In genomic region chr15:64426845-64427465, GRCh38 we compare ENCODE assay signal across 8 cellular contexts. TPM values are rescaled to one million over a fixed set of nuclear protein-coding genes. Genes with fewer than 3 reads are reported as not detected.
DNase-seq lines count a peak whose midpoint lies in the region; ATAC-seq, FAIRE-seq and TF ChIP-seq lines count a peak whose summit lies in the region.

No MANE protein-coding gene starts in this region.

- TF ChIP-seq CTCF in MCF 10A (IDR thresholded peaks at IDR 0.05; ENCODE audit: unreplicated experiment) = peak; percentile 39
- peak in 1 of 2 donors; percentile 6 for TF ChIP-seq CTCF in mammary epithelial cell (conservative IDR thresholded peaks at IDR 0.05 in 1 of 2, IDR thresholded peaks at IDR 0.05 in 1 of 2; ENCODE audit: extremely low read depth in 1 of 2, insufficient read depth in 1 of 2, low read depth in 1 of 2, low read length in 2 of 2)
- peak; percentile 73 for TF ChIP-seq CTCF in OCI-LY7 (conservative IDR thresholded peaks at IDR 0.05; ENCODE audit: low read length)
- TF ChIP-seq CTCF in epithelial cell of esophagus (IDR thresholded peaks at IDR 0.05; ENCODE audit: insufficient read depth, low read depth, low read length, missing control alignments) = no peak

- H4K20me1 ChIP-seq in mammary epithelial cell (ENCODE audit: insufficient read depth, low read length) (no peaks in the 10 kb centered on the region), OCI-LY7 (ENCODE audit: insufficient read depth, low read length) (no peaks in the 10 kb centered on the region)

- H3K9me3 ChIP-seq in mammary epithelial cell (replicated peaks; ENCODE audit: insufficient read depth, low read length) (no peaks in the 10 kb centered on the region), OCI-LY7 (ENCODE audit: low read length) (no peaks in the 10 kb centered on the region), small intestine (ENCODE audit: control insufficient read depth, low read depth) (no peaks in the 10 kb centered on the region)

- H2AFZ ChIP-seq in mammary epithelial cell (ENCODE audit: low read depth, low read length) (no peak overlapping the region), OCI-LY7 (ENCODE audit: low read length) (no peak overlapping the region)

- H3K27me3 ChIP-seq in mammary epithelial cell (ENCODE audit: insufficient read depth, low read length) = no peaks in the 10 kb centered on the region
- H3K27me3 ChIP-seq in small intestine (ENCODE audit: control insufficient read depth in 2 of 2, insufficient read depth in 2 of 2, low read length in 2 of 2) = no peaks in the 10 kb centered on the region

- no peak for FAIRE-seq in small intestine (lab: Jason Lieb, UNC)

- whole genome bisulfite sequencing in mammary epithelial cell (ENCODE audit: low coverage, missing lambda C conversion rate) = 86% methylated on average over 7 of the region's 7 CpGs
- WGBS in small intestine, 3 donors = 79 to 90% (median 89%) methylated on average over 7 of the region's 7 CpGs

- H3K27ac ChIP-seq in mammary epithelial cell (ENCODE audit: insufficient read depth, low read depth, low read length) = no peak overlapping the region
- no peak overlapping the region for H3K27ac ChIP-seq in OCI-LY7 (ENCODE audit: low read depth, low read length, poor library complexity, severe bottlenecking)
- no peak overlapping the region for H3K27ac ChIP-seq in small intestine (ENCODE audit: low read depth in 1 of 2, low read length in 1 of 2)

- H3K4me3 Mint-ChIP-seq in MCF 10A (ENCODE audit: unreplicated experiment) = no peak overlapping the region

- H3K9me2 ChIP-seq in OCI-LY7 (ENCODE audit: insufficient read depth, low read length) = no peaks in the 10 kb centered on the region

- H3K4me1 ChIP-seq in mammary epithelial cell (ENCODE audit: insufficient read depth, low read length) = peaks cover 13% of the 10 kb centered on the region
- H3K4me1 ChIP-seq in OCI-LY7 (ENCODE audit: insufficient read depth, low read length, poor library complexity, severe bottlenecking) = no peaks in the 10 kb centered on the region
- no peaks in the 10 kb centered on the region for H3K4me1 ChIP-seq in small intestine (ENCODE audit: control insufficient read depth in 2 of 2, insufficient read depth in 1 of 2, low read depth in 1 of 2, low read length in 1 of 2)

- CTCF ChIA-PET in MCF 10A (lab: Yijun Ruan, JAX) = interaction anchor here (0.5 to 3.7 kb wide), 19 partner anchors 13 to 691 kb away, joined by 3 to 33 read pairs (median 4); no protein-coding TSS in a partner anchor
- CTCF ChIA-PET in mammary epithelial cell (lab: Charles Lee; ENCODE audit: low non-redundant PET) = no interaction called here
- CTCF ChIA-PET in OCI-LY7 (lab: Charles Lee; ENCODE audit: unreplicated experiment) = no interaction called here

- H3K27me3 Mint-ChIP-seq in MCF 10A (ENCODE audit: insufficient read depth, unreplicated experiment) = no peaks in the 10 kb centered on the region

- H3K79me2 ChIP-seq in mammary epithelial cell (ENCODE audit: insufficient read depth, low read length) (no peaks in the 10 kb centered on the region), OCI-LY7 (ENCODE audit: insufficient read depth, low read depth, low read length) (no peaks in the 10 kb centered on the region)

- H3K9me3 Mint-ChIP-seq in MCF 10A (ENCODE audit: unreplicated experiment) = no peaks in the 10 kb centered on the region

- H3K27ac Mint-ChIP-seq in MCF 10A (ENCODE audit: low read depth, unreplicated experiment) = no peak overlapping the region

- peak; percentile 35 for DNase-seq in MCF 10A (ENCODE audit: unreplicated experiment)
- DNase-seq in mammary epithelial cell = no peak
- peak; percentile 32 for DNase-seq in OCI-LY7 (ENCODE audit: low spot score)
- DNase-seq in epithelial cell of esophagus (ENCODE audit: low read depth) = peak; percentile 21
- peak; percentile 13 for DNase-seq in small intestine
- DNase-seq in NCI-H128 (lab: John Stamatoyannopoulos, UW; ENCODE audit: unreplicated experiment) = no peak
- DNase-seq in activated CD8-positive, alpha-beta memory T cell treated with anti-CD3 and anti-CD28 coated beads, Interleukin-2, amount 50 U/mL, for 4 hours = no peak

- intact Hi-C loops in MCF 10A (cut with micrococcal nuclease) = loop anchor here (1.0 kb wide), 3 partner anchors 226 to 301 kb away; no protein-coding TSS in a partner anchor
- intact Hi-C loops in mammary epithelial cell (cut with micrococcal nuclease) = loop anchor here (1.0 to 2.0 kb wide), 3 partner anchors 226 to 301 kb away; no protein-coding TSS in a partner anchor
- intact Hi-C loops in OCI-LY7 (cut with micrococcal nuclease; ENCODE audit: unreplicated experiment) = loop anchor here (2.0 to 5.0 kb wide), 3 partner anchors 225 to 302 kb away; no protein-coding TSS in a partner anchor

- dilution Hi-C loops in mammary epithelial cell (cut with HindIII; ENCODE audit: low sequenced_read_pairs) = no loop called here

- H3K9ac ChIP-seq in mammary epithelial cell (ENCODE audit: insufficient read depth, low read length) = no peak overlapping the region

- H3K36me3 ChIP-seq in mammary epithelial cell (ENCODE audit: insufficient read depth, low read length) (peaks cover 13% of the 10 kb centered on the region), OCI-LY7 (ENCODE audit: insufficient read depth, low read length) (peaks cover 50% of the 10 kb centered on the region; the same call in 1 of the 2 replicates), small intestine (ENCODE audit: control insufficient read depth in 2 of 2, insufficient read depth in 2 of 2, low read length in 2 of 2) (peaks cover 6 to 15% of the 10 kb centered on the region in 2 donors)

- in situ Hi-C loops in mammary epithelial cell (cut with MboI; ENCODE audit: low sequenced_read_pairs in 2 of 2) = no loop called here

- H3K4me2 ChIP-seq in mammary epithelial cell (ENCODE audit: insufficient read depth, low read depth, low read length) (no peak overlapping the region), OCI-LY7 (ENCODE audit: low read length) (no peak overlapping the region)

- peaks cover 62% of the 10 kb centered on the region for H3K36me3 Mint-ChIP-seq in MCF 10A (ENCODE audit: insufficient read depth, unreplicated experiment)

- peaks cover 7% of the 10 kb centered on the region for H3K4me1 Mint-ChIP-seq in MCF 10A (ENCODE audit: insufficient read depth, unreplicated experiment)

- no TSS peak for BruUV-seq in MCF 10A (replicated peaks; lab: Mats Ljungman, UMichigan)
- no TSS peak for BruUV-seq in mammary epithelial cell (replicated peaks; lab: Mats Ljungman, UMichigan)
- no TSS peak for BruUV-seq in OCI-LY7 (replicated peaks; lab: Mats Ljungman, UMichigan)

- no peak for ATAC-seq in GM21528 (IDR thresholded peaks at IDR 0.05; ENCODE audit: low FRiP score, unreplicated experiment)

- H3K4me3 ChIP-seq in mammary epithelial cell (replicated peaks in 1 of 3; ENCODE audit: insufficient read depth in 1 of 3, low read depth in 2 of 3, low read length in 3 of 3) = no peak overlapping the region
- no peak overlapping the region for H3K4me3 ChIP-seq in OCI-LY7 (ENCODE audit: low read depth, low read length, poor library complexity, severe bottlenecking)
- no peak overlapping the region for H3K4me3 ChIP-seq in epithelial cell of esophagus (ENCODE audit: low read length)
- no peak overlapping the region for H3K4me3 ChIP-seq in small intestine (ENCODE audit: low read depth in 1 of 2, low read length in 2 of 2)

- POLR2A ChIA-PET in MCF 10A (lab: Yijun Ruan, JAX) (interaction anchor here (0.7 to 1.5 kb wide), 2 partner anchors 165 to 227 kb away, joined by 3 to 6 read pairs; no protein-coding TSS in a partner anchor), OCI-LY7 (lab: Charles Lee) (no interaction called here)

RNA-seq across cellular contexts. Expression of gene ZNF609, which starts 33.4 kb away (rescaled TPM):
- 45.0 and 49.0 TPM in 2 replicates for total RNA-seq in MCF 10A (2022)
- total RNA-seq in mammary epithelial cell = 10 to 100 TPM; 24.3 to 38.1 TPM
- polyA plus RNA-seq in mammary epithelial cell = 13.3 TPM
- 132 TPM for polyA minus RNA-seq in mammary epithelial cell
- total RNA-seq in OCI-LY7 (2014; rRNA removed; shearing (Covaris generic)) = 17.2 and 18.5 TPM in 2 replicates
- total RNA-seq in OCI-LY7 (2022) = 35.1 and 35.4 TPM in 2 replicates
- polyA plus RNA-seq in small intestine = 1 to 10 TPM; 6.8 to 9.8 (median 6.9) TPM

RNA-seq across cellular contexts. Expression of gene TRIP4, which starts 39.3 kb away (rescaled TPM):
- 19.8 and 26.0 TPM in 2 replicates for total RNA-seq in MCF 10A (2022)
- 10 to 100 TPM; 15.3 to 28.4 TPM for total RNA-seq in mammary epithelial cell
- polyA plus RNA-seq in mammary epithelial cell = 14.0 TPM
- 15.3 TPM for polyA minus RNA-seq in mammary epithelial cell
- 9.3 TPM in 2 replicates for total RNA-seq in OCI-LY7 (2014; rRNA removed; shearing (Covaris generic))
- total RNA-seq in OCI-LY7 (2022) = 20.5 and 21.0 TPM in 2 replicates
- 10 to 100 TPM; 21.9 to 63.3 (median 37.3) TPM for polyA plus RNA-seq in small intestine

RNA-seq across cellular contexts. Expression of gene PCLAF, which starts 45.7 kb away (rescaled TPM):
- 8.6 and 22.2 TPM in 2 replicates for total RNA-seq in MCF 10A (2022)
- total RNA-seq in mammary epithelial cell = 10 to 100 TPM in 1 of 2 donors, 1 to 10 TPM in 1; 4.7 to 26.3 TPM
- polyA plus RNA-seq in mammary epithelial cell = 96.3 TPM
- 86.4 TPM for polyA minus RNA-seq in mammary epithelial cell
- total RNA-seq in OCI-LY7 (2014; rRNA removed; shearing (Covaris generic)) = 49.3 TPM in 2 replicates
- 99.5 and 100 TPM in 2 replicates for total RNA-seq in OCI-LY7 (2022)
- polyA plus RNA-seq in small intestine = 10 to 100 TPM in 2 of 3 donors, 1 to 10 TPM in 1; 3.5 to 89.1 (median 21.5) TPM

Comparison
In these comparisons a context has a peak if more than half of its experiments do, and no peak if none do; other contexts are left out.
1. DNase-seq: peak in MCF 10A (single experiment), OCI-LY7 (single experiment), epithelial cell of esophagus (single experiment) and small intestine (single experiment); none in mammary epithelial cell (single experiment), NCI-H128 (single experiment) and activated CD8-positive, alpha-beta memory T cell treated with anti-CD3 and anti-CD28 coated beads, Interleukin-2, amount 50 U/mL, for 4 hours (single experiment).